ENCODE assay signal across 9 cellular contexts in genomic region chrX:136779346-136779781, GRCh38. TPM values are rescaled to one million over a fixed set of nuclear protein-coding genes. Genes with fewer than 3 reads are reported as not detected.
DNase-seq lines count a peak whose midpoint lies in the region; ATAC-seq and TF ChIP-seq lines count a peak whose summit lies in the region.
"Had no signal": no experiment of that assay in that cellular context is flagged by ENCODE, and none has a peak within 500 bp of the region (broad histone marks: within the 10 kb centered on the region; RNA-seq: fewer than 3 reads in every experiment).

No MANE protein-coding gene starts in this region.

- peaks cover 50 to 95% (median 63%) of the 10 kb centered on the region in 4 donors for H3K4me1 Mint-ChIP-seq in CD4-positive, alpha-beta memory T cell

- DNase-seq in CD4-positive, alpha-beta memory T cell = peak; percentile 43 to 66 (median 55)
- DNase-seq in Peyer's patch (no peak), lower lobe of right lung (no peak), occipital lobe (lab: John Stamatoyannopoulos, UW) (no peak), iPS-NIHi7 (ENCODE audit: extremely low spot score) (no peak), DMS153 treated with DMSO at 0.1 percent for 48 hours (lab: John Stamatoyannopoulos, UW; ENCODE audit: unreplicated experiment) (no peak)
- DNase-seq: NCI-H748 treated with DMSO at 0.1 percent for 48 hours had no signal

- CTCF ChIA-PET in CD4-positive, alpha-beta memory T cell (lab: Charles Lee; ENCODE audit: partially characterized antibody) = interaction anchor here (1.0 kb wide), 2 partner anchors 67 to 202 kb away, joined by 3 to 4 read pairs; no protein-coding TSS in a partner anchor

- H3K27me3 ChIP-seq in CD4-positive, alpha-beta memory T cell (ENCODE audit: insufficient read depth, low read length) = no peaks in the 10 kb centered on the region
- H3K27me3 ChIP-seq in Peyer's patch (no peaks in the 10 kb centered on the region), lower lobe of right lung (ENCODE audit: low read depth) (no peaks in the 10 kb centered on the region)

- POLR2A ChIA-PET in CD4-positive, alpha-beta memory T cell (lab: Charles Lee; ENCODE audit: partially characterized antibody) = interaction anchor here (0.6 to 5.3 kb wide), 12 partner anchors 13 to 193 kb away, joined by 3 to 68 read pairs (median 4); partner anchors contain the start of gene RBMX

- peaks cover 69% of the 10 kb centered on the region for H3K4me1 ChIP-seq in CD4-positive, alpha-beta memory T cell (ENCODE audit: insufficient read depth, low read length)
- H3K4me1 ChIP-seq in Peyer's patch (no peaks in the 10 kb centered on the region), lower lobe of right lung (peaks cover 10% of the 10 kb centered on the region)

- H3K27ac ChIP-seq in CD4-positive, alpha-beta memory T cell (ENCODE audit: low read depth, low read length) = peak overlapping the region; percentile 69
- H3K27ac ChIP-seq in Peyer's patch = peak overlapping the region; percentile 42 to 70 (median 68)
- peak overlapping the region; percentile 73 for H3K27ac ChIP-seq in lower lobe of right lung

- ATAC-seq in GM21529 (IDR thresholded peaks at IDR 0.05; ENCODE audit: unreplicated experiment) = peak; percentile 48
- ATAC-seq in lower lobe of right lung = peak in 1 of 2 donors; percentile 41
- no peak for ATAC-seq in GM18873 (IDR thresholded peaks at IDR 0.05; ENCODE audit: low FRiP score, unreplicated experiment)

- intact Hi-C loops in CD4-positive, alpha-beta memory T cell (cut with micrococcal nuclease) = loop anchor here (1.0 to 10.0 kb wide), 2 partner anchors 11 to 85 kb away; no protein-coding TSS in a partner anchor
- intact Hi-C loops in lower lobe of right lung (cut with DNase I) = no loop called here

- peaks cover 0 to 32% of the 10 kb centered on the region in 2 donors for H3K36me3 Mint-ChIP-seq in CD4-positive, alpha-beta memory T cell

- H3K36me3 ChIP-seq in CD4-positive, alpha-beta memory T cell (ENCODE audit: insufficient read depth, low read length) = no peaks in the 10 kb centered on the region
- H3K36me3 ChIP-seq in Peyer's patch (no peaks in the 10 kb centered on the region), lower lobe of right lung (no peaks in the 10 kb centered on the region)

- peak overlapping the region; percentile 86 to 95 (median 94) for H3K4me3 Mint-ChIP-seq in CD4-positive, alpha-beta memory T cell

- H3K27ac Mint-ChIP-seq in CD4-positive, alpha-beta memory T cell = peak overlapping the region; percentile 87 to 92 (median 90)

- H3K9me3 Mint-ChIP-seq in CD4-positive, alpha-beta memory T cell = peaks cover 0 to 1% (median 0%) of the 10 kb centered on the region in 8 donors

- H3K9me3 ChIP-seq in CD4-positive, alpha-beta memory T cell (ENCODE audit: control insufficient read depth in 1 of 2, low read length in 2 of 2) = no peaks in the 10 kb centered on the region
- H3K9me3 ChIP-seq in Peyer's patch (no peaks in the 10 kb centered on the region), lower lobe of right lung (no peaks in the 10 kb centered on the region)

- TF ChIP-seq CTCF in Peyer's patch (IDR thresholded peaks at IDR 0.05) = no peak
- TF ChIP-seq CTCF in lower lobe of right lung (IDR thresholded peaks at IDR 0.05) = no peak

- TF ChIP-seq POLR2A in Peyer's patch (IDR thresholded peaks at IDR 0.05) = no peak

- H3K4me3 ChIP-seq in CD4-positive, alpha-beta memory T cell (ENCODE audit: low read length in 2 of 2) = peak overlapping the region; percentile 60 to 82
- H3K4me3 ChIP-seq in Peyer's patch (peak overlapping the region; percentile 0 to 31 (median 22)), lower lobe of right lung (peak overlapping the region; percentile 47)

- H3K27me3 Mint-ChIP-seq in CD4-positive, alpha-beta memory T cell = no peaks in the 10 kb centered on the region

RNA-seq across cellular contexts. Expression of gene ARHGEF6, which starts 1.4 kb away (rescaled TPM):
- total RNA-seq in CD4-positive, alpha-beta memory T cell = 10 to 100 TPM; 81.3 to 83.4 TPM
- polyA plus RNA-seq in CD4-positive, alpha-beta memory T cell = 10 to 100 TPM; 77.7 to 86.1 TPM
- total RNA-seq in Peyer's patch (10 to 100 TPM in 1 of 4 donors, 1 to 10 TPM in 3; 3.8 to 29.7 (median 6.6) TPM), lower lobe of right lung (33.7 TPM), occipital lobe (23.1 TPM)

Comparison
In these comparisons a context has a peak if more than half of its experiments do, and no peak if none do; other contexts are left out.
1. DNase-seq: peak in CD4-positive, alpha-beta memory T cell (5 of 5); none in Peyer's patch (0 of 3), lower lobe of right lung (single experiment), occipital lobe (single experiment), iPS-NIHi7 (single experiment) and DMS153 treated with DMSO at 0.1 percent for 48 hours (single experiment).
2. Peak in every context shown above with its lines, with median percentiles within 50 percentile points of each other: H3K27ac ChIP-seq and H3K4me3 ChIP-seq.